In the genomic region with DNA sequence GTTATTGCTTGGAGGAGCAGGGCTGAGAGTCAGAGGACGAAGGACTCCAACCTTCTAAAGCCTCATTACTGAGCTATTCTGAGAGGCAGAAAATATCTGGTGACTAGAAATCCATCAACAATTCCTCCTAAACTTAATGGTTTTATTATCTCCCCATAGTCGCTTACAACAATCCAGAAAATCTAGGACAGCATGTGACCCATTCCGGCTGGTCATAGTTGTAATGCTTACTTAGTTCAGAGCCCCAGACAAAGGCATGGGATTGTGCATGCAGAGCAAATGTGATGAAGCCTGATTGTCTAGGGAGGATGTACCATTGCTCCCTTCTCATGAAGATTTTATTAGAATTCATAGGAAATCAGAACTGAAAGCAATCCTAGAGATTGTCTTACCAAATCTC, we compare ENCODE assay signal across 8 cellular contexts.
"Had no signal": no experiment of that assay in that cellular context is flagged by ENCODE, and none has a peak within 500 bp of the region (broad histone marks: within the 10 kb centered on the region; RNA-seq: fewer than 3 reads in every experiment).

No MANE protein-coding gene starts in this region.

- H3K36me3 Mint-ChIP-seq: IgD-negative memory B cell had no signal

- H3K9ac ChIP-seq: KMS-11 had no signal

- ATAC-seq: HepG2 had no signal

- H3K4me1 Mint-ChIP-seq: IgD-negative memory B cell had no signal

- FAIRE-seq: HepG2, HTR-8/SVneo had no signal

- H3K4me3 Mint-ChIP-seq: IgD-negative memory B cell had no signal

- DNase-seq: IMR-90, KBM-7, KG1 had no signal

- H3K4me2 ChIP-seq: KMS-11 had no signal

- H3K27ac ChIP-seq: HL-60, KMS-11 had no signal

- H3K27ac Mint-ChIP-seq: IgD-negative memory B cell had no signal
